Comparison of ENCODE assay signal across 16 cellular contexts in the genomic region with DNA sequence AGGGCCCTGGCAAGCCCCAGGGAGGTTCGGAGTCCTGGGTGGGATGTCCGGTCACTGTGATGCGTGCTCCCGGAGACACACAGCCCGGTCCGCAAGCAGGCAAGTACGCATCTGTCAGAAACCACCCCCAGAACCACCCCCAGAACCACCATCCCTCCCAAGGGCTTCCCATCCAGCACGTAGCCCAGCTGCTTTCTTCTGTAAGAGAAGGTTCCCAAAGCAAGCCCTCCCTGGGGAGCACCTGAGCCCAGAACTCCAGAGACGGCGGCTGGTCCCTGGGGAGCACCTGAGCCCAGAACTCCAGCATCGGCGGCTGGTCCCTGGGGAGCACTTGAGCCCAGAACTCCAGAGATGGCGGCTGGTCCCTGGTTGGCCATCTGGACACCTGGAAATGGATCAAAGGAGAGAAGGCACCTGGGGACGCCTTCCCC. TPM values are rescaled to one million over a fixed set of nuclear protein-coding genes. Genes with fewer than 3 reads are reported as not detected.
DNase-seq lines count a peak whose midpoint lies in the region; ATAC-seq and TF ChIP-seq lines count a peak whose summit lies in the region.
"Had no signal": no experiment of that assay in that cellular context is flagged by ENCODE, and none has a peak within 500 bp of the region (broad histone marks: within the 10 kb centered on the region; RNA-seq: fewer than 3 reads in every experiment).

No MANE protein-coding gene starts in this region.

- H3K9me3 ChIP-seq in CD4-positive, CD25-positive, alpha-beta regulatory T cell (ENCODE audit: control insufficient read depth in 2 of 2, low read length in 2 of 2) = no peaks in the 10 kb centered on the region
- H3K9me3 ChIP-seq: body of pancreas, SJSA1 had no signal

- H3K27ac ChIP-seq in CD4-positive, CD25-positive, alpha-beta regulatory T cell (ENCODE audit: insufficient read depth, low read length, poor library complexity, severe bottlenecking) = peak overlapping the region; percentile 91
- H3K27ac ChIP-seq: body of pancreas, SJSA1, WERI-Rb-1 had no signal

- peaks cover 0 to 53% (median 22%) of the 10 kb centered on the region in 4 donors for H3K4me1 Mint-ChIP-seq in CD4-positive, CD25-positive, alpha-beta regulatory T cell
- H3K4me1 Mint-ChIP-seq in T-cell (peaks cover 41 to 53% (median 48%) of the 10 kb centered on the region in 3 donors), mesothelial cell of epicardium (peaks cover 17% of the 10 kb centered on the region)

- peaks cover 33% of the 10 kb centered on the region for H3K4me1 ChIP-seq in CD4-positive, CD25-positive, alpha-beta regulatory T cell (ENCODE audit: control insufficient read depth, insufficient read depth, low read length, poor library complexity, severe bottlenecking)

- H3K36me3 ChIP-seq in CD4-positive, CD25-positive, alpha-beta regulatory T cell (ENCODE audit: control insufficient read depth, insufficient read depth, low read length) = no peaks in the 10 kb centered on the region
- H3K36me3 ChIP-seq: SJSA1 had no signal

- H3K27me3 ChIP-seq in CD4-positive, CD25-positive, alpha-beta regulatory T cell (ENCODE audit: control insufficient read depth, insufficient read depth, low read length) = no peaks in the 10 kb centered on the region
- H3K27me3 ChIP-seq: body of pancreas had no signal

- H3K9me3 Mint-ChIP-seq in CD4-positive, CD25-positive, alpha-beta regulatory T cell = peaks cover 0 to 2% (median 0%) of the 10 kb centered on the region in 7 donors
- no peaks in the 10 kb centered on the region for H3K9me3 Mint-ChIP-seq in T-cell
- no peaks in the 10 kb centered on the region for H3K9me3 Mint-ChIP-seq in mesothelial cell of epicardium

- TF ChIP-seq CTCF in mesothelial cell of epicardium (IDR thresholded peaks at IDR 0.05; ENCODE audit: unreplicated experiment) = no peak

- ATAC-seq in CD4-positive, CD25-positive, alpha-beta regulatory T cell (ENCODE audit: low read depth in 2 of 2) = no peak
- no peak for ATAC-seq in T-cell (replicated peaks in 1 of 4)
- no peak for ATAC-seq in GM21619 (IDR thresholded peaks at IDR 0.05; ENCODE audit: unreplicated experiment)
- ATAC-seq: body of pancreas had no signal

- CTCF ChIA-PET in T-cell (lab: Charles Lee) = no interaction called here

- no peaks in the 10 kb centered on the region for H3K27me3 Mint-ChIP-seq in CD4-positive, CD25-positive, alpha-beta regulatory T cell
- H3K27me3 Mint-ChIP-seq in T-cell = no peaks in the 10 kb centered on the region
- H3K27me3 Mint-ChIP-seq in mesothelial cell of epicardium (ENCODE audit: low read depth) = peaks cover 54% of the 10 kb centered on the region

- H3K36me3 Mint-ChIP-seq in CD4-positive, CD25-positive, alpha-beta regulatory T cell = peaks cover 3% of the 10 kb centered on the region
- peaks cover 3% of the 10 kb centered on the region for H3K36me3 Mint-ChIP-seq in T-cell
- H3K36me3 Mint-ChIP-seq in mesothelial cell of epicardium = no peaks in the 10 kb centered on the region

- H3K4me3 ChIP-seq in CD4-positive, CD25-positive, alpha-beta regulatory T cell (ENCODE audit: low read depth, low read length) = no peak overlapping the region
- H3K4me3 ChIP-seq: body of pancreas, lung, SJSA1 had no signal

- DNase-seq in NCI-H82 (lab: John Stamatoyannopoulos, UW) = peak; percentile 77
- no peak for DNase-seq in NCI-H82 treated with DMSO at 0.1 percent for 48 hours (lab: John Stamatoyannopoulos, UW; ENCODE audit: unreplicated experiment)
- DNase-seq in CD4-positive, CD25-positive, alpha-beta regulatory T cell = no peak
- DNase-seq in T-cell = no peak
- DNase-seq in mesothelial cell of epicardium (ENCODE audit: low spot score in 2 of 2, unreplicated experiment in 2 of 2) = no peak
- no peak for DNase-seq in AG20443 (ENCODE audit: low spot score)
- DNase-seq in COLO829 (ENCODE audit: low spot score) = no peak
- DNase-seq: ACHN; body of pancreas; effector CD4-positive, alpha-beta T cell; KG1; NCI-H1694 treated with DMSO at 0.1 percent for 48 hours; WERI-Rb-1 had no signal

- POLR2A ChIA-PET in T-cell (lab: Charles Lee) = interaction anchor here in 1 of 2 donors (1.0 kb wide), 1 partner anchor 12 kb away, joined by 3 read pairs; no protein-coding TSS in a partner anchor

- H3K27ac Mint-ChIP-seq in CD4-positive, CD25-positive, alpha-beta regulatory T cell = peak overlapping the region; percentile 91 to 94 (median 93)
- H3K27ac Mint-ChIP-seq in T-cell = peak overlapping the region; percentile 95 to 99
- no peak overlapping the region for H3K27ac Mint-ChIP-seq in mesothelial cell of epicardium

- peak overlapping the region; percentile 93 to 97 (median 95) for H3K4me3 Mint-ChIP-seq in CD4-positive, CD25-positive, alpha-beta regulatory T cell
- peak overlapping the region in 2 of 3 donors; percentile 86 to 91 for H3K4me3 Mint-ChIP-seq in T-cell
- H3K4me3 Mint-ChIP-seq in mesothelial cell of epicardium = peak overlapping the region; percentile 57

RNA-seq across cellular contexts. Expression of gene FBRSL1, which starts 2.6 kb away (rescaled TPM):
- 94.6 TPM for total RNA-seq in CD4-positive, CD25-positive, alpha-beta regulatory T cell
- under 1 TPM; 0.16 to 0.78 (median 0.31) TPM for polyA plus RNA-seq in CD4-positive, CD25-positive, alpha-beta regulatory T cell
- 100 to 1,000 TPM in 2 of 5 donors, 10 to 100 TPM in 3; 82.1 to 114 (median 99.3) TPM for total RNA-seq in T-cell
- total RNA-seq in mesothelial cell of epicardium = 109 to 119 TPM (median 115 TPM) in 3 replicates
